In genomic region chr6:163338671-163339405, GRCh38 we compare ENCODE assay signal across 9 cellular contexts.
DNase-seq lines count a peak whose midpoint lies in the region; ATAC-seq and TF ChIP-seq lines count a peak whose summit lies in the region.
"Had no signal": no experiment of that assay in that cellular context is flagged by ENCODE, and none has a peak within 500 bp of the region (broad histone marks: within the 10 kb centered on the region; RNA-seq: fewer than 3 reads in every experiment).

No MANE protein-coding gene starts in this region.

- H3K4me3 Mint-ChIP-seq in neural crest cell = peak overlapping the region; percentile 28
- no peak overlapping the region for H3K4me3 Mint-ChIP-seq in CD8-positive, alpha-beta T cell

- H3K36me3 Mint-ChIP-seq in neural crest cell (ENCODE audit: low read depth) = no peaks in the 10 kb centered on the region
- H3K36me3 Mint-ChIP-seq in CD8-positive, alpha-beta T cell = no peaks in the 10 kb centered on the region

- TF ChIP-seq CTCF in foreskin fibroblast (IDR thresholded peaks at IDR 0.05; ENCODE audit: low read depth, low read length) = no peak
- TF ChIP-seq CTCF in neural crest cell (conservative IDR thresholded peaks at IDR 0.05) = no peak
- no peak for TF ChIP-seq CTCF in CD8-positive, alpha-beta T cell (IDR thresholded peaks at IDR 0.05)

- H3K4me1 Mint-ChIP-seq in neural crest cell = peaks cover 88% of the 10 kb centered on the region
- no peaks in the 10 kb centered on the region for H3K4me1 Mint-ChIP-seq in CD8-positive, alpha-beta T cell (ENCODE audit: low read depth)

- ATAC-seq in HG03520 (IDR thresholded peaks at IDR 0.05; ENCODE audit: unreplicated experiment) = no peak
- ATAC-seq in CD8-positive, alpha-beta T cell = no peak
- no peak for ATAC-seq in GM18907 (IDR thresholded peaks at IDR 0.05; ENCODE audit: unreplicated experiment)

- H3K27me3 ChIP-seq in CD8-positive, alpha-beta T cell (ENCODE audit: insufficient read depth, low read length) = no peaks in the 10 kb centered on the region

- CTCF ChIA-PET in CD8-positive, alpha-beta T cell (lab: Charles Lee) = no interaction called here

- H3K9me3 ChIP-seq in CD8-positive, alpha-beta T cell (ENCODE audit: low read length) = no peaks in the 10 kb centered on the region
- H3K9me3 ChIP-seq: Caco-2 had no signal

- no peak overlapping the region for H3K27ac ChIP-seq in CD8-positive, alpha-beta T cell (ENCODE audit: low read depth, low read length)

- intact Hi-C loops in CD8-positive, alpha-beta T cell (cut with DNase I, micrococcal nuclease) = no loop called here

- H3K27me3 Mint-ChIP-seq in neural crest cell (ENCODE audit: low read depth) = no peaks in the 10 kb centered on the region
- H3K27me3 Mint-ChIP-seq in CD8-positive, alpha-beta T cell (ENCODE audit: low read depth) = peaks cover 20% of the 10 kb centered on the region

- H3K4me1 ChIP-seq in CD8-positive, alpha-beta T cell (ENCODE audit: insufficient read depth, low read length) = no peaks in the 10 kb centered on the region
- H3K4me1 ChIP-seq: Caco-2 had no signal

- POLR2A ChIA-PET in CD8-positive, alpha-beta T cell (lab: Charles Lee) = no interaction called here

- H3K27ac Mint-ChIP-seq in neural crest cell (ENCODE audit: unreplicated experiment) = peak overlapping the region; percentile 98
- H3K27ac Mint-ChIP-seq in CD8-positive, alpha-beta T cell = no peak overlapping the region

- DNase-seq in DMS53 (lab: John Stamatoyannopoulos, UW) (peak; percentile 91), SHP77 treated with DMSO at 0.1 percent for 48 hours (lab: John Stamatoyannopoulos, UW) (peak; percentile 58), foreskin fibroblast (peak; percentile 21 to 30), neural crest cell (ENCODE audit: low read depth, low spot score) (no peak)
- DNase-seq in activated naive CD4-positive, alpha-beta T cell treated with Interleukin-2 at 50 U/mL for 16 hours = no peak
- no peak for DNase-seq in CD8-positive, alpha-beta T cell
- DNase-seq: Caco-2 had no signal

- no peak overlapping the region for H3K4me3 ChIP-seq in foreskin fibroblast (ENCODE audit: low read depth in 1 of 2, low read length in 2 of 2)
- H3K4me3 ChIP-seq in CD8-positive, alpha-beta T cell (ENCODE audit: low read depth, low read length) = no peak overlapping the region

- H3K36me3 ChIP-seq in CD8-positive, alpha-beta T cell (ENCODE audit: insufficient read depth, low read length) = no peaks in the 10 kb centered on the region

- no peaks in the 10 kb centered on the region for H3K9me3 Mint-ChIP-seq in neural crest cell
- no peaks in the 10 kb centered on the region for H3K9me3 Mint-ChIP-seq in CD8-positive, alpha-beta T cell

Comparison
In these comparisons a context has a peak if more than half of its experiments do, and no peak if none do; other contexts are left out.
1. DNase-seq: peak in DMS53 (single experiment), SHP77 treated with DMSO at 0.1 percent for 48 hours (single experiment) and foreskin fibroblast (2 of 2); none in neural crest cell (single experiment), activated naive CD4-positive, alpha-beta T cell treated with Interleukin-2 at 50 U/mL for 16 hours (single experiment) and CD8-positive, alpha-beta T cell (0 of 7).